ENCODE assay signal across 8 cellular contexts in genomic region chr1:175146535-175147213, GRCh38. TPM values are rescaled to one million over a fixed set of nuclear protein-coding genes. Genes with fewer than 3 reads are reported as not detected.
DNase-seq lines count a peak whose midpoint lies in the region; ATAC-seq, FAIRE-seq and TF ChIP-seq lines count a peak whose summit lies in the region.

No MANE protein-coding gene starts in this region.

- peak; percentile 92 for TF ChIP-seq CTCF in AG09309 (IDR thresholded peaks at IDR 0.05; ENCODE audit: control insufficient read depth, insufficient read depth, low read depth, low read length, missing control alignments)
- TF ChIP-seq CTCF in glutamatergic neuron (IDR thresholded peaks at IDR 0.05; ENCODE audit: partially characterized antibody, unreplicated experiment), result peak; percentile 85

- H3K9me3 Mint-ChIP-seq in glutamatergic neuron (ENCODE audit: unreplicated experiment), result peaks cover 4% of the 10 kb centered on the region

- no peak for DNase-seq in AG09309 (ENCODE audit: low read depth)
- peak; percentile 57 to 77 for DNase-seq in Kasumi-1 (lab: John Stamatoyannopoulos, UW)
- peak; percentile 58 to 78 for DNase-seq in SJCRH30
- peak; percentile 24 for DNase-seq in activated gamma-delta T cell (lab: John Stamatoyannopoulos, UW)
- DNase-seq in glutamatergic neuron, result peak; percentile 89
- peak in 9 of 10 donors; percentile 48 to 93 (median 66) for DNase-seq in posterior cingulate gyrus
- DNase-seq in urothelium cell line (ENCODE audit: low spot score), result peak; percentile 81

- peaks cover 3% of the 10 kb centered on the region; the same call in 1 of the 2 replicates for H3K4me1 ChIP-seq in SJCRH30

- H3K27me3 ChIP-seq in SJCRH30, result no peaks in the 10 kb centered on the region

- no peaks in the 10 kb centered on the region for H3K36me3 Mint-ChIP-seq in glutamatergic neuron (ENCODE audit: unreplicated experiment)

- H3K27me3 Mint-ChIP-seq in glutamatergic neuron (ENCODE audit: unreplicated experiment), result peaks cover 9% of the 10 kb centered on the region

- H3K27ac Mint-ChIP-seq in glutamatergic neuron (ENCODE audit: unreplicated experiment), result no peak overlapping the region

- H3K4me1 Mint-ChIP-seq in glutamatergic neuron (ENCODE audit: low read depth, unreplicated experiment), result no peaks in the 10 kb centered on the region

- H3K4me3 ChIP-seq in AG09309 (ENCODE audit: control insufficient read depth, low read depth, low read length) (no peak overlapping the region), SJCRH30 (no peak overlapping the region)

- intact Hi-C loops in posterior cingulate gyrus (cut with DNase I), result no loop called here

- H3K27ac ChIP-seq in SJCRH30, result no peak overlapping the region

- no peaks in the 10 kb centered on the region for H3K9me3 ChIP-seq in SJCRH30 (replicated peaks)

- no peaks in the 10 kb centered on the region for H3K36me3 ChIP-seq in SJCRH30

- no peak overlapping the region for H3K4me3 Mint-ChIP-seq in glutamatergic neuron (ENCODE audit: unreplicated experiment)

- ATAC-seq in GM18907 (IDR thresholded peaks at IDR 0.05; ENCODE audit: unreplicated experiment), result peak; percentile 52

- no peak for FAIRE-seq in urothelium cell line (lab: Jason Lieb, UNC)

RNA-seq across cellular contexts. Expression of gene KIAA0040, which starts 45.9 kb away (rescaled TPM):
- total RNA-seq in SJCRH30 (2014; rRNA removed; shearing (Covaris generic)), result 1.7 and 2.1 TPM in 2 replicates
- not detected for total RNA-seq in glutamatergic neuron (ENCODE audit: unreplicated experiment)
